Comparison of ENCODE assay signal across 27 cellular contexts in the genomic region with DNA sequence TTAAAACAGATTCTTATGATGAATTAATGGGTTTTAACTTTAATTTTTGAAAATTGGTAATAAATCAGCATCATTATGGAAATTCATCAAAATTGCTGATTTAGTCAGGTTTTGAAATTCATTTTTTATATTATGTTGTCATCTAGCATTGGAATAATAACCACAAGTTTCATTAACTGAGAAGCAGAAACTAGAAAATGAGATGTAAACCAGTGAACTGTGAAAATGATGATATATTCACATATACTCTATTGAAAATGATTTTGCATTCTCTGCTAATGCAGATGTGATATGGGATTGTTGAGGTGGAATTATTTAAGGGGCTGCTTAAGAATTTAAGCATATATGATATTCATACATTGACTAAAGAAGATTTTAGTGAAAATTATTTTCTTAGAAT.
"Had no signal": no experiment of that assay in that cellular context is flagged by ENCODE, and none has a peak within 500 bp of the region (broad histone marks: within the 10 kb centered on the region; RNA-seq: fewer than 3 reads in every experiment).

No MANE protein-coding gene starts in this region.

- H3K27me3 ChIP-seq: brain microvascular endothelial cell, dorsolateral prefrontal cortex had no signal

- H3K4me3 ChIP-seq: coronary artery, dorsolateral prefrontal cortex had no signal

- H3K27ac ChIP-seq: brain microvascular endothelial cell, dorsolateral prefrontal cortex, WERI-Rb-1 had no signal

- DNase-seq: activated B cell treated with CpG ODN at 0.5 μM for 24 hours; activated CD4-positive, alpha-beta T cell treated with anti-CD3 and anti-CD28 coated beads for 48 hours; activated CD4-positive, alpha-beta T cell treated with anti-CD3 and anti-CD28 coated beads, Interleukin-2, amount 50 U/mL, for 1 hour; activated CD4-positive, alpha-beta T cell treated with anti-CD3 and anti-CD28 coated beads, Interleukin-2, amount 50 U/mL, for 48 hours; activated CD8-positive, alpha-beta memory T cell treated with anti-CD3 and anti-CD28 coated beads for 24 hours; activated CD8-positive, alpha-beta T cell treated with anti-CD3 and anti-CD28 coated beads for 36 hours; activated effector memory CD4-positive, alpha-beta T cell treated with Interleukin-2 at 50 U/mL for 16 hours; activated gamma-delta T cell treated with Interleukin-2 at 50 U/mL for 16 hours; activated naive CD4-positive, alpha-beta T cell treated with anti-CD3 and anti-CD28 coated beads, Interleukin-2, amount 50 U/mL, for 16 hours; activated naive CD4-positive, alpha-beta T cell treated with Interleukin-2 at 50 U/mL for 16 hours; activated T-cell treated with anti-CD3 and anti-CD28 coated beads, Interleukin-2, amount 50 U/mL, for 4 hours; amniotic stem cell; anterior cingulate cortex; brain microvascular endothelial cell; dorsolateral prefrontal cortex; effector memory CD4-positive, alpha-beta T cell; endodermal cell; foreskin fibroblast; head of caudate nucleus; T-helper 17 cell; T1000; WERI-Rb-1 had no signal

- FAIRE-seq: bronchial epithelial cell had no signal

- H3K36me3 ChIP-seq: brain microvascular endothelial cell, WERI-Rb-1 had no signal

- ATAC-seq: activated CD4-positive, CD25-positive, alpha-beta regulatory T cell treated with anti-CD3 and anti-CD28 coated beads, Interleukin-2, amount 50 U/mL, for 24 hours; activated CD8-positive, alpha-beta T cell treated with anti-CD3 and anti-CD28 coated beads for 36 hours; activated T-cell treated with anti-CD3 and anti-CD28 coated beads, Interleukin-2, amount 50 U/mL, for 4 hours; activated T-helper 17 cell treated with anti-CD3 and anti-CD28 coated beads, Interleukin-2, amount 50 U/mL, for 72 hours; esophagus mucosa; T-helper 17 cell had no signal
